ENCODE assay signal across 15 cellular contexts in genomic region chr6:169974663-169975062, GRCh38.
DNase-seq lines count a peak whose midpoint lies in the region; TF ChIP-seq lines count a peak whose summit lies in the region.
"Had no signal": no experiment of that assay in that cellular context is flagged by ENCODE, and none has a peak within 500 bp of the region (broad histone marks: within the 10 kb centered on the region; RNA-seq: fewer than 3 reads in every experiment).

No MANE protein-coding gene starts in this region.

- H3K4me1 ChIP-seq in right atrium auricular region, result peaks cover 0 to 7% of the 10 kb centered on the region in 2 donors
- H3K4me1 ChIP-seq in spleen, result no peaks in the 10 kb centered on the region
- H3K4me1 ChIP-seq: A549, Caco-2, HAP-1 had no signal

- intact Hi-C loops in cardiac septum (cut with DNase I) (no loop called here), spleen (cut with DNase I; ENCODE audit: low total_unique reads) (no loop called here)

- H3K4me3 ChIP-seq in right atrium auricular region (no peak overlapping the region), spleen (no peak overlapping the region)
- H3K4me3 ChIP-seq: A549, GM23248, HAP-1 had no signal

- H3K9me3 ChIP-seq in right atrium auricular region (no peaks in the 10 kb centered on the region), spleen (no peaks in the 10 kb centered on the region)
- H3K9me3 ChIP-seq: A549, Caco-2, HAP-1 had no signal

- TF ChIP-seq CTCF in right atrium auricular region (IDR thresholded peaks at IDR 0.05) (no peak), spleen (IDR thresholded peaks at IDR 0.05 in 8 of 11, conservative IDR thresholded peaks at IDR 0.05 in 3 of 11) (no peak)

- peak; percentile 24 for DNase-seq in NCI-H2171 treated with DMSO at 0.1 percent for 48 hours (lab: John Stamatoyannopoulos, UW)
- no peak for DNase-seq in NCI-H2171 (lab: John Stamatoyannopoulos, UW)
- DNase-seq in cardiac septum (ENCODE audit: low spot score), result peak; percentile 43
- DNase-seq in right atrium auricular region (ENCODE audit: low spot score), result no peak
- DNase-seq in mesenteric fat pad (ENCODE audit: low spot score), result peak; percentile 49
- DNase-seq in spleen, result peak; percentile 37
- DNase-seq in OCI-M1 (lab: John Stamatoyannopoulos, UW), result no peak
- no peak for DNase-seq in HPDE6-E6E7 (ENCODE audit: extremely low spot score)
- DNase-seq: AML-193, GM23248 had no signal

- TF ChIP-seq POLR2A in spleen (IDR thresholded peaks at IDR 0.05), result no peak

- H3K27ac ChIP-seq in right atrium auricular region (no peak overlapping the region), spleen (no peak overlapping the region)
- H3K27ac ChIP-seq: 22Rv1, A549, C4-2B, GM23248 had no signal

- WGBS in spleen, 5 donors, result 83 to 91% (median 89%) methylated on average over 8 of the region's 8 CpGs

- H3K27me3 ChIP-seq in right atrium auricular region (no peaks in the 10 kb centered on the region), spleen (replicated peaks in 1 of 7) (peaks cover 0 to 73% (median 9%) of the 10 kb centered on the region in 7 donors)

- H3K36me3 ChIP-seq in right atrium auricular region (no peaks in the 10 kb centered on the region), spleen (no peaks in the 10 kb centered on the region)
- H3K36me3 ChIP-seq: HAP-1 had no signal

Comparison
In these comparisons a context has a peak if more than half of its experiments do, and no peak if none do; other contexts are left out.
1. DNase-seq: peak in NCI-H2171 treated with DMSO at 0.1 percent for 48 hours (single experiment), cardiac septum (single experiment), mesenteric fat pad (single experiment) and spleen (single experiment); none in NCI-H2171 (single experiment), right atrium auricular region (single experiment), OCI-M1 (single experiment) and HPDE6-E6E7 (single experiment).